ENCODE assay signal across 10 cellular contexts in the genomic region with DNA sequence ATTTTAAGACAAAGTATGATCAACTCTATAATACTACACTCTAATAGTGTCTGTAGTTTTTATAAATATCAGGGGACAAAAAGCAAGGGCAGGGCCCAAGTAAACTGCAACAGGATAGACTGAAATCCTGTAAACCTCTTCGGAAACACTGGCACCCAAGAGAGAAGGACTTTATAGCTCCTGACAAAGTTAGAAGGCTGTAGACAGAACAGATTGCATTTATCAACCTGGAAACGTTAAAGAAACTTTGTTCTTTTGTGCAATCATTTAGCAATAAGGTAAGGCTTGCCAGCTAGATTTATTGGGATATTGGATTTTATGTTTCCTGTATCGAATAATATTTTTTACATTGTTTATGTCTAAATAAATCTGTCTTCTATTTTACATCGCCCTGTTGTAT.
"Had no signal": no experiment of that assay in that cellular context is flagged by ENCODE, and none has a peak within 500 bp of the region (broad histone marks: within the 10 kb centered on the region; RNA-seq: fewer than 3 reads in every experiment).

No MANE protein-coding gene starts in this region.

- H3K9ac ChIP-seq: GM23248 had no signal

- H3K9me3 ChIP-seq: HAP-1 had no signal

- DNase-seq: GM23248, GOT3, H7, HFFc6, IMR-90, KG1 had no signal

- ATAC-seq: HCT116, K562 had no signal

- FAIRE-seq: K562 had no signal

- H3K4me3 Mint-ChIP-seq: HFFc6 had no signal

- H3K4me1 ChIP-seq: HAP-1 had no signal

- H3K36me3 ChIP-seq: HAP-1 had no signal

- H3K27ac Mint-ChIP-seq: HFFc6 had no signal

- H2AFZ ChIP-seq: GM23248 had no signal

- H3K9me3 Mint-ChIP-seq: HFFc6 had no signal

- H3K27ac ChIP-seq: GM23248, HL-60 had no signal

- H3K4me3 ChIP-seq: GM23248, HAP-1, K562 had no signal
